ENCODE assay signal across 11 cellular contexts in the genomic region with DNA sequence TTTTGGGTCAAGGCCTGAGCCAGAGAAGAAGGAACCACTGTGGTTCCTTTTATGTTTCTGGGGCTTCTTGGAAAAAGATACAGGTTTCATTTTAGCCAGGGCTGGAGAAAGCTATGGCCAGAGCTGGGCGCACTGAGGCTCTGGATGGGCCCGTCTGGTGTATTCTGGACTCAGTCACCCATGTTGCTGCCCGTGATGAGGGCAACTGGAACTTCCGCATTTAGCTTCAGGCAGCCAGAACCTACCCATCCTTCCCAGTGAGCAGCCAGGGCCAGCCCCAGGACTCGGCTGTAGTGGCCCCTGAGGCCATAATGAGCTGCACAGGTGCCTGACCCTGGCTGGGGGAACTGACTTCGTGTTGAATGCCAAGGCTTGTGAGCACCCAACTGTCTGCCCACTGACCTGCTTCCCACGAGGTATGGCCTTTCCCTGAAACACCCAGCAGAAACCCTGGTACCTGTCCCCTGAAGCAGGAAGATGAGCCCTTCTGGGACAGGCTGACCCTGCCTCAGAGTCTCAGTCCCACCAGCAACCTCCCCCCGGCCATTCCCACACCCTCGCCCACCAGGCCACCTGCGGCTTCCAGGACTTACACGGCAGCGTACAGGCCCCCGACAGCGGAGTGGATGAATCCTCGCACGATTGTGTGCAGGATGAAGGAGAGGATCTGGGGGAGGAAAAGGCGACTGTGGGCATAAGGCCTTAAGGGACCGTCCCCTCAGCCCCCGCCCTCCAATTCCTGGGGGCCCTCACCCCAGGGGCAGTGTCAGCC. TPM values are rescaled to one million over a fixed set of nuclear protein-coding genes. Genes with fewer than 3 reads are reported as not detected.
DNase-seq lines count a peak whose midpoint lies in the region; ATAC-seq, FAIRE-seq and TF ChIP-seq lines count a peak whose summit lies in the region.
"Had no signal": no experiment of that assay in that cellular context is flagged by ENCODE, and none has a peak within 500 bp of the region (broad histone marks: within the 10 kb centered on the region; RNA-seq: fewer than 3 reads in every experiment).

No MANE protein-coding gene starts in this region.

- H3K4me3 Mint-ChIP-seq in WTC11: no peak overlapping the region
- H3K4me3 Mint-ChIP-seq: activated CD4-positive, alpha-beta memory T cell treated with anti-CD3 and anti-CD28 coated beads, Interleukin-2, amount 10 ng/mL, durations not matched to agents 7 days and 5 days had no signal

- peak overlapping the region; percentile 30 for H2AFZ ChIP-seq in keratinocyte (ENCODE audit: control insufficient read depth, low read length)

- in situ Hi-C loops in GM13977 (cut with MboI; ENCODE audit: low pct_unique_long_range_greater_than_20kb, low sequenced_read_pairs, unreplicated experiment): loop anchor here (10.0 kb wide), 1 partner anchor 57 kb away; no protein-coding TSS in a partner anchor

- TF ChIP-seq CTCF in GM13977 (IDR thresholded peaks at IDR 0.05; ENCODE audit: extremely low read depth, insufficient read depth, missing control alignments): no peak
- TF ChIP-seq CTCF in WTC11 (IDR thresholded peaks at IDR 0.05): no peak
- no peak for TF ChIP-seq CTCF in keratinocyte (optimal IDR thresholded peaks at IDR 0.05 in 1 of 3, IDR thresholded peaks at IDR 0.05 in 1 of 3, conservative IDR thresholded peaks at IDR 0.05 in 1 of 3; ENCODE audit: extremely low read depth in 1 of 3, insufficient read depth in 2 of 3, low read length in 3 of 3)
- TF ChIP-seq CTCF in spleen (IDR thresholded peaks at IDR 0.05 in 8 of 11, conservative IDR thresholded peaks at IDR 0.05 in 3 of 11): peak in 1 of 11 experiments; percentile 0

- H3K79me2 ChIP-seq in keratinocyte (ENCODE audit: control insufficient read depth, insufficient read depth, low read length): no peaks in the 10 kb centered on the region

- intact Hi-C loops in spleen (cut with DNase I; ENCODE audit: low total_unique reads): loop anchor here (5.0 kb wide), 1 partner anchor 54 kb away; no protein-coding TSS in a partner anchor

- H3K4me1 ChIP-seq in keratinocyte (ENCODE audit: control insufficient read depth, extremely low read depth, insufficient read depth, low read length): peaks cover 27% of the 10 kb centered on the region
- H3K4me1 ChIP-seq in spleen: peaks cover 40 to 72% (median 52%) of the 10 kb centered on the region in 6 donors

- no peaks in the 10 kb centered on the region for H3K9me3 Mint-ChIP-seq in WTC11
- H3K9me3 Mint-ChIP-seq: activated CD4-positive, alpha-beta memory T cell treated with anti-CD3 and anti-CD28 coated beads, Interleukin-2, amount 10 ng/mL, durations not matched to agents 7 days and 5 days had no signal

- H3K36me3 ChIP-seq in keratinocyte (ENCODE audit: control insufficient read depth in 2 of 2, extremely low read depth in 1 of 2, insufficient read depth in 2 of 2, low read length in 2 of 2) (peaks cover 0 to 8% of the 10 kb centered on the region in 2 experiments), spleen (peaks cover 0 to 47% (median 12%) of the 10 kb centered on the region in 6 donors)

- no peak for TF ChIP-seq POLR2A in spleen (IDR thresholded peaks at IDR 0.05)

- H3K27me3 ChIP-seq in keratinocyte (ENCODE audit: control insufficient read depth, extremely low read depth, insufficient read depth, low read length) (no peaks in the 10 kb centered on the region), spleen (replicated peaks in 1 of 7) (no peaks in the 10 kb centered on the region)

- ATAC-seq in WTC11 (no peak), GM18511 (IDR thresholded peaks at IDR 0.05; ENCODE audit: unreplicated experiment) (no peak), HG02763 (IDR thresholded peaks at IDR 0.05; ENCODE audit: unreplicated experiment) (no peak)

- WGBS in spleen, 5 donors: 64 to 78% (median 74%) methylated on average over 14 to 19 of the region's 19 CpGs

- H3K27ac ChIP-seq in keratinocyte (ENCODE audit: control insufficient read depth, insufficient read depth, low read length) (peak overlapping the region; percentile 54), spleen (peak overlapping the region; percentile 46 to 93 (median 92))

- no peaks in the 10 kb centered on the region for H3K36me3 Mint-ChIP-seq in WTC11

- CTCF ChIA-PET in WTC11 (lab: Charles Lee): interaction anchor here (0.6 to 7.9 kb wide), 4 partner anchors 8 to 252 kb away, joined by 4 to 240 read pairs (median 68); a partner anchor contains a TSS

- peak overlapping the region; percentile 48 for H3K4me2 ChIP-seq in keratinocyte (ENCODE audit: control insufficient read depth, extremely low read depth, insufficient read depth, low read depth, low read length)

- H4K20me1 ChIP-seq in keratinocyte (ENCODE audit: control insufficient read depth, extremely low read depth, insufficient read depth, low read length): no peaks in the 10 kb centered on the region

- H3K4me3 ChIP-seq in keratinocyte (ENCODE audit: control insufficient read depth in 2 of 3, extremely low read depth in 1 of 3, insufficient read depth in 2 of 3, low read depth in 1 of 3, low read length in 3 of 3) (no peak overlapping the region), spleen (peak overlapping the region in 1 of 8 donors; percentile 56)

- H3K4me1 Mint-ChIP-seq in WTC11: peaks cover 29% of the 10 kb centered on the region

- H3K27me3 Mint-ChIP-seq in WTC11 (ENCODE audit: low read depth): no peaks in the 10 kb centered on the region
- H3K27me3 Mint-ChIP-seq: activated CD4-positive, alpha-beta memory T cell treated with anti-CD3 and anti-CD28 coated beads, Interleukin-2, amount 10 ng/mL, durations not matched to agents 7 days and 5 days had no signal

- POLR2A ChIA-PET in WTC11 (lab: Charles Lee): no interaction called here

- FAIRE-seq in keratinocyte (lab: Jason Lieb, UNC) (no peak), urothelium cell line (lab: Jason Lieb, UNC) (no peak)

- H3K9me1 ChIP-seq in keratinocyte (ENCODE audit: control insufficient read depth, extremely low read depth, insufficient read depth, low read length): no peaks in the 10 kb centered on the region

- H3K27ac Mint-ChIP-seq in WTC11: peak overlapping the region; percentile 83
- H3K27ac Mint-ChIP-seq: activated CD4-positive, alpha-beta memory T cell treated with anti-CD3 and anti-CD28 coated beads, Interleukin-2, amount 10 ng/mL, durations not matched to agents 7 days and 5 days had no signal

- H3K9ac ChIP-seq in keratinocyte (ENCODE audit: control insufficient read depth, extremely low read depth, insufficient read depth, low read length): peak overlapping the region; percentile 50

- dilution Hi-C loops in keratinocyte (cut with MboI; ENCODE audit: extremely low pct_ligation_motif_present, low sequenced_read_pairs): no loop called here

- DNase-seq in GM13977 (ENCODE audit: low spot score) (peak; percentile 49), WTC11 (ENCODE audit: low spot score) (no peak), keratinocyte (ENCODE audit: low read depth, low spot score) (no peak), spleen (peak; percentile 87), urothelium cell line (ENCODE audit: low spot score) (no peak), NCI-H128 (lab: John Stamatoyannopoulos, UW; ENCODE audit: unreplicated experiment) (no peak)
- DNase-seq: activated CD4-positive, alpha-beta memory T cell treated with anti-CD3 and anti-CD28 coated beads, Interleukin-2, amount 10 ng/mL, durations not matched to agents 7 days and 5 days; DMS153; NCI-H524 treated with DMSO at 0.1 percent for 48 hours had no signal

- H3K9me3 ChIP-seq in keratinocyte (ENCODE audit: control insufficient read depth, low read depth, low read length): no peaks in the 10 kb centered on the region
- no peaks in the 10 kb centered on the region for H3K9me3 ChIP-seq in spleen

TF ChIP-seq in WTC11, 78 proteins besides CTCF, POLR2A, EP300 and RAD21:
- TF ChIP-seq, protein P1, sequence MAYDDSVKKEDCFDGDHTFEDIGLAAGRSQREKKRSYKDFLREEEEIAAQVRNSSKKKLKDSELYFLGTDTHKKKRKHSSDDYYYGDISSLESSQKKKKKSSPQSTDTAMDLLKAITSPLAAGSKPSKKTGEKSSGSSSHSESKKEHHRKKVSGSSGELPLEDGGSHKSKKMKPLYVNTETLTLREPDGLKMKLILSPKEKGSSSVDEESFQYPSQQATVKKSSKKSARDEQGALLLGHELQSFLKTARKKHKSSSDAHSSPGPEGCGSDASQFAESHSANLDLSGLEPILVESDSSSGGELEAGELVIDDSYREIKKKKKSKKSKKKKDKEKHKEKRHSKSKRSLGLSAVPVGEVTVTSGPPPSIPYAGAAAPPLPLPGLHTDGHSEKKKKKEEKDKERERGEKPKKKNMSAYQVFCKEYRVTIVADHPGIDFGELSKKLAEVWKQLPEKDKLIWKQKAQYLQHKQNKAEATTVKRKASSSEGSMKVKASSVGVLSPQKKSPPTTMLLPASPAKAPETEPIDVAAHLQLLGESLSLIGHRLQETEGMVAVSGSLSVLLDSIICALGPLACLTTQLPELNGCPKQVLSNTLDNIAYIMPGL (CRISPR knock-in tag; IDR thresholded peaks at IDR 0.05): 0 out of 2 replicates have a peak, but pooled peaks have one; percentile 25
- TF ChIP-seq ESRRA (CRISPR knock-in tag; IDR thresholded peaks at IDR 0.05; ENCODE audit: borderline replicate concordance): no peak

RNA-seq across cellular contexts. Expression of a gene that starts 15.3 kb away (rescaled TPM):
- total RNA-seq in WTC11 (2021) (58.3 to 68.4 TPM (median 60.2 TPM) in 3 replicates), spleen (10 to 100 TPM; 47.3 to 88.0 (median 68.9) TPM)
- polyA plus RNA-seq in keratinocyte (45.2 to 80.0 TPM (median 76.5 TPM) in 3 replicates), spleen (10 to 100 TPM; 17.0 to 29.6 (median 17.1) TPM)
- 94.0 TPM for polyA plus RNA-seq in keratinocyte (2011; ENCODE audit: low read depth)
- polyA plus RNA-seq in keratinocyte (2011; cell fraction: cytosol; rRNA removed): 71.2 and 85.2 TPM in 2 replicates
- 77.1 and 79.8 TPM in 2 replicates for polyA plus RNA-seq in keratinocyte (2011; cell fraction: nucleus; rRNA removed)
- 39.7 and 78.7 TPM in 2 replicates for polyA plus RNA-seq in keratinocyte (2012; ENCODE audit: low replicate concordance)
- polyA minus RNA-seq in keratinocyte: 40.8 to 46.0 TPM (median 41.8 TPM) in 3 replicates
- polyA minus RNA-seq in keratinocyte (2011; cell fraction: cytosol; rRNA and poly(A)+ RNA removed): 38.2 TPM
- 11.8 and 27.9 TPM in 2 replicates for polyA minus RNA-seq in keratinocyte (2011; cell fraction: nucleus; rRNA and poly(A)+ RNA removed)

RNA-seq across cellular contexts. Expression of a gene that starts 50.8 kb away (rescaled TPM):
- total RNA-seq in WTC11 (2021): 10.3 to 11.6 TPM (median 11.0 TPM) in 3 replicates
- 12.7 to 17.0 TPM (median 13.9 TPM) in 3 replicates for polyA plus RNA-seq in keratinocyte
- 2.7 TPM for polyA plus RNA-seq in keratinocyte (2011; ENCODE audit: low read depth)
- polyA plus RNA-seq in keratinocyte (2011; cell fraction: cytosol; rRNA removed): 7.4 and 11.8 TPM in 2 replicates
- 35.3 and 40.2 TPM in 2 replicates for polyA plus RNA-seq in keratinocyte (2011; cell fraction: nucleus; rRNA removed)
- polyA plus RNA-seq in keratinocyte (2012; ENCODE audit: low replicate concordance): 4.9 and 14.3 TPM in 2 replicates
- 17.8 to 39.3 TPM (median 26.5 TPM) in 3 replicates for polyA minus RNA-seq in keratinocyte
- polyA minus RNA-seq in keratinocyte (2011; cell fraction: cytosol; rRNA and poly(A)+ RNA removed): 37.4 TPM
- 38.0 and 53.4 TPM in 2 replicates for polyA minus RNA-seq in keratinocyte (2011; cell fraction: nucleus; rRNA and poly(A)+ RNA removed)
- 10 to 100 TPM; 51.1 to 84.6 (median 67.3) TPM for total RNA-seq in spleen
- 10 to 100 TPM; 12.6 to 26.8 (median 14.9) TPM for polyA plus RNA-seq in spleen

Comparison
In these comparisons a context has a peak if more than half of its experiments do, and no peak if none do; other contexts are left out.
1. DNase-seq: peak in GM13977 (single experiment) and spleen (single experiment); none in WTC11 (single experiment), keratinocyte (single experiment), urothelium cell line (single experiment) and NCI-H128 (single experiment).